ENCODE assay signal across 1 cellular context in genomic region chr6:106050538-106050937, GRCh38.
TF ChIP-seq lines count a peak whose summit lies in the region.

No MANE protein-coding gene starts in this region.

TF ChIP-seq in GM23338, 12 proteins besides CTCF, POLR2A, EP300 and RAD21 (continued from another document):
- TF ChIP-seq ZNF462 (CRISPR knock-in tag; IDR thresholded peaks at IDR 0.05) (no peak), JUNB (IDR thresholded peaks at IDR 0.05; ENCODE audit: unreplicated experiment) (no peak), CREB1 (CRISPR knock-in tag; IDR thresholded peaks at IDR 0.05; ENCODE audit: low read depth) (no peak), POLR2AphosphoS5 (IDR thresholded peaks at IDR 0.05; ENCODE audit: low read depth) (no peak), ETS1 (IDR thresholded peaks at IDR 0.05) (no peak), REST (IDR thresholded peaks at IDR 0.05; ENCODE audit: unreplicated experiment) (no peak)
